Comparison of ENCODE assay signal across 17 cellular contexts in genomic region chr18:61093967-61094366, GRCh38.
"Had no signal": no experiment of that assay in that cellular context is flagged by ENCODE, and none has a peak within 500 bp of the region (broad histone marks: within the 10 kb centered on the region; RNA-seq: fewer than 3 reads in every experiment).

No MANE protein-coding gene starts in this region.

- DNase-seq: activated CD4-positive, alpha-beta T cell treated with anti-CD3 and anti-CD28 coated beads, Interleukin-2, amount 10 ng/mL, durations not matched to agents 7 days and 5 days; activated CD8-positive, alpha-beta T cell treated with anti-CD3 and anti-CD28 coated beads, Interleukin-2, amount 10 ng/mL, durations not matched to agents 7 days and 5 days; activated naive CD4-positive, alpha-beta T cell treated with Interleukin-2 at 50 U/mL for 16 hours; activated naive CD8-positive, alpha-beta T cell treated with anti-CD3 and anti-CD28 coated beads, Interleukin-2, amount 10 ng/mL, durations not matched to agents 7 days and 5 days; activated T-cell treated with anti-CD3 and anti-CD28 coated beads, Interleukin-2, amount 50 U/mL, for 24 hours; amygdala; dorsolateral prefrontal cortex; mesenchymal stem cell; mucosa of descending colon; naive B cell; stimulated activated CD4-positive, alpha-beta T cell treated with anti-CD3 and anti-CD28 coated beads, Interleukin-4, amount 100 ng/mL, for 24 hours; testis; upper lobe of left lung had no signal

- ATAC-seq: activated CD4-positive, CD25-positive, alpha-beta regulatory T cell treated with anti-CD3 and anti-CD28 coated beads, Interleukin-2, amount 50 U/mL, for 24 hours; activated CD8-positive, alpha-beta T cell treated with anti-CD3 and anti-CD28 coated beads, Interleukin-2, amount 10 ng/mL, durations not matched to agents 7 days and 5 days; body of pancreas; mucosa of descending colon; sciatic nerve; stimulated activated effector memory CD8-positive, alpha-beta T cell treated with anti-CD3 and anti-CD28 coated beads, Interleukin-12 subunit alpha, Interleukin-12 subunit beta, amount 100 ng/mL, for 72 hours had no signal
